ENCODE assay signal across 27 cellular contexts in the genomic region with DNA sequence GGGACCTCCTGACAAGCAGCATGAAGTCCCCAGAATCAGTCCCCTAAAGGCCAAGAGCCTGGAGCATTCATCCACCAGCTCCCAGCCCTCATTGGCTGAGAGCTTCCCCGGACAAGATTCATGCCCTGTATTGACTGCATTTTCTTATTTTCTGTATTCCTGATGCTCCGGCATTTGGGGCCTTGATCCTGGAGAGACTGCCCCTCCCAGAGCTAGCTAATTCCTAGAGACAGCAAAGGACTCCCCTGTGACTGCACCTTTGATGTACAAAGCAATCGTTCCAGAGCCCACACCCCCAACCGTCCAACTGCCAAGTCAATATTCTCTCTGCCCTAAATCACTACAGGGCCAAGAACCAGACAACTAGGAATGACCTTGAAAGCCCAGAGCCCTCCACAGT.
"Had no signal": no experiment of that assay in that cellular context is flagged by ENCODE, and none has a peak within 500 bp of the region (broad histone marks: within the 10 kb centered on the region; RNA-seq: fewer than 3 reads in every experiment).

No MANE protein-coding gene starts in this region.

- H3K36me3 ChIP-seq: brain microvascular endothelial cell, cardiac muscle cell had no signal

- H3K4me2 ChIP-seq: SK-N-SH had no signal

- H3K9ac ChIP-seq: SK-N-SH had no signal

- DNase-seq: activated CD4-positive, alpha-beta T cell treated with anti-CD3 and anti-CD28 coated beads for 4 hours; activated CD8-positive, alpha-beta T cell treated with anti-CD3 and anti-CD28 coated beads for 36 hours; activated naive CD4-positive, alpha-beta T cell treated with Interleukin-2 at 50 U/mL for 16 hours; activated T-cell treated with anti-CD3 and anti-CD28 coated beads for 4 hours; activated T-cell treated with anti-CD3 and anti-CD28 coated beads, Interleukin-2, amount 50 U/mL, for 48 hours; amygdala; brain microvascular endothelial cell; Karpas-422; MM.1S; NCI-H1105; NCI-H1436; NCI-H1694 treated with DMSO at 0.1 percent for 48 hours; NCI-H2029 treated with DMSO at 0.1 percent for 48 hours; NCI-H345; NCI-H510A; NCI-H526 treated with DMSO at 0.1 percent for 48 hours; NCI-H82; NK-92 treated with Interleukin-12 subunit alpha and Interleukin-12 subunit beta, amount 100 ng/mL, for 24 hours; OCI-M1; RPMI8226; SK-N-SH; T-helper 1 cell had no signal

- H3K27ac ChIP-seq: brain microvascular endothelial cell, cardiac muscle cell, VCaP had no signal

- ATAC-seq: activated CD8-positive, alpha-beta T cell treated with anti-CD3 and anti-CD28 coated beads for 36 hours; Panc1; Right ventricle myocardium inferior had no signal

- H3K9me3 ChIP-seq: SK-N-SH had no signal

- H3K27me3 ChIP-seq: brain microvascular endothelial cell had no signal

- H3K4me3 ChIP-seq: cardiac muscle cell had no signal

- FAIRE-seq: astrocyte had no signal
